ENCODE assay signal across 17 cellular contexts in the genomic region with DNA sequence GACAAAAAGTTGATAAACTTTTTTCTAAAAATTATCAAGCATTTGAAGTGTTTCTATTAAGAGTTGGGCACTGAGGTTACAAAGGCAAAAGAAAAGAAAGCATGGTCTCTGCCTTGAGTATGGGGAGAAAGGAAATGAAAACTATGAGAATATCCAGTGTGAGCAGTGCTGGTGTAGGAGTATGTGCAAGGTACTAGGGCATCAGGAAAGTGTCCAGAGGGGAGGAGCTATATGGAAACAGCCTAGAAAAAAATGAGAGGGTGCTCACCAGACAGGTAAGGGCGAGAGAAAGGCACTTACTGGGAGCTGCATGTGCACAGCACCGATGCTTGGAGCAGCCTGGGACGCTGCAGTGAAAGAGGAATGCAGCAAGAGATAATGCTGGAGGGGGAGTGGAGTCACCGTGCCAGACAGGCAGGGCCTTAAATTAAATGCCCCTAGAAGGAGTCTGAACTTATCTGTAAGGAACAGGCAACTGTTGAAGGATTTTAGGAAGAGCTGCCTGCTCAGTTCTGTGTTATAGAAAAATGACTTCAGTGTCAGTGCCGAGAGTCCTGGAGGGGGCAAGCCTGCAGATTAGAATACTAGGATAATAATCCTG. TPM values are rescaled to one million over a fixed set of nuclear protein-coding genes. Genes with fewer than 3 reads are reported as not detected.
DNase-seq lines count a peak whose midpoint lies in the region; ATAC-seq and TF ChIP-seq lines count a peak whose summit lies in the region.
"Had no signal": no experiment of that assay in that cellular context is flagged by ENCODE, and none has a peak within 500 bp of the region (broad histone marks: within the 10 kb centered on the region; RNA-seq: fewer than 3 reads in every experiment).

No MANE protein-coding gene starts in this region.

- 10 to 17% (median 14%) methylated on average over 5 of the region's 5 CpGs for WGBS in heart left ventricle, 4 donors
- 48 to 49% methylated on average over 4 of the region's 5 CpGs for WGBS in mesodermal cell (ENCODE audit: insufficient coverage in 2 of 2), 2 experiments

- H3K4me1 ChIP-seq in Karpas-422 (ENCODE audit: low read length) = no peaks in the 10 kb centered on the region
- H3K4me1 ChIP-seq in RWPE2 (ENCODE audit: insufficient read depth, poor library complexity, severe bottlenecking) = no peaks in the 10 kb centered on the region
- H3K4me1 ChIP-seq in heart left ventricle = peaks cover 0 to 5% (median 0%) of the 10 kb centered on the region in 12 donors
- H3K4me1 ChIP-seq in mesodermal cell (ENCODE audit: control insufficient read depth, insufficient read depth, low read length, poor library complexity, severe bottlenecking) = no peaks in the 10 kb centered on the region
- no peaks in the 10 kb centered on the region; the same call in 1 of the 2 replicates for H3K4me1 ChIP-seq in BE2C
- H3K4me1 ChIP-seq in A673 (ENCODE audit: insufficient read depth, low read length, poor library complexity, severe bottlenecking) = no peaks in the 10 kb centered on the region
- H3K4me1 ChIP-seq: BLaER1 had no signal

- TF ChIP-seq CTCF in RWPE2 (IDR thresholded peaks at IDR 0.05; ENCODE audit: poor library complexity, severe bottlenecking) (no peak), heart left ventricle (IDR thresholded peaks at IDR 0.05) (no peak), BE2C (IDR thresholded peaks at IDR 0.05; ENCODE audit: low read depth, low read length) (no peak), A673 (conservative IDR thresholded peaks at IDR 0.05; ENCODE audit: low read depth, low read length) (no peak)

- H3K4me3 ChIP-seq in Karpas-422 (ENCODE audit: low read length) (no peak overlapping the region), RWPE2 (ENCODE audit: severe bottlenecking) (no peak overlapping the region), heart left ventricle (no peak overlapping the region), mesodermal cell (ENCODE audit: extremely low read depth, insufficient read depth, low read length, poor library complexity, severe bottlenecking) (no peak overlapping the region), BE2C (ENCODE audit: low read depth, low read length) (no peak overlapping the region), A673 (ENCODE audit: low read depth, low read length, poor library complexity, severe bottlenecking) (no peak overlapping the region)
- H3K4me3 ChIP-seq: BLaER1 had no signal

- 0 out of 2 replicates have a peak overlapping the region, but pooled peaks have one; percentile 15 for H2AFZ ChIP-seq in Karpas-422 (ENCODE audit: low read length)

- no peaks in the 10 kb centered on the region for H3K79me2 ChIP-seq in Karpas-422 (ENCODE audit: low read length)

- no peaks in the 10 kb centered on the region for H3K36me3 ChIP-seq in Karpas-422 (ENCODE audit: insufficient read depth, low read length)
- no peaks in the 10 kb centered on the region for H3K36me3 ChIP-seq in RWPE2 (ENCODE audit: low read depth)
- H3K36me3 ChIP-seq in heart left ventricle = no peaks in the 10 kb centered on the region
- no peaks in the 10 kb centered on the region for H3K36me3 ChIP-seq in mesodermal cell (ENCODE audit: control insufficient read depth, insufficient read depth, low read length)
- no peaks in the 10 kb centered on the region for H3K36me3 ChIP-seq in BE2C
- H3K36me3 ChIP-seq in A673 (ENCODE audit: insufficient read depth, low read length, poor library complexity, severe bottlenecking) = no peaks in the 10 kb centered on the region
- H3K36me3 ChIP-seq: BLaER1 had no signal

- no peak for TF ChIP-seq POLR2A in heart left ventricle (IDR thresholded peaks at IDR 0.05)

- DNase-seq in Karpas-422 (no peak), RWPE2 (ENCODE audit: low spot score) (no peak), heart left ventricle (no peak), BE2C (no peak), A673 (ENCODE audit: low spot score) (no peak), iPS-NIHi11 (ENCODE audit: low spot score) (no peak), SK-N-DZ (ENCODE audit: low spot score) (no peak)
- DNase-seq: CD8-positive, alpha-beta memory T cell; GOT3; HFFc6; KG1; NCI-H1092; NCI-H1694; NCI-H69; SIG-M5 had no signal

- CTCF ChIA-PET in A673 (lab: Charles Lee) = no interaction called here

- H3K27me3 ChIP-seq in Karpas-422 (ENCODE audit: low read length) (no peaks in the 10 kb centered on the region), RWPE2 (ENCODE audit: insufficient read depth, poor library complexity, severe bottlenecking) (no peaks in the 10 kb centered on the region), heart left ventricle (peaks cover 0 to 4% (median 0%) of the 10 kb centered on the region in 9 donors), BE2C (no peaks in the 10 kb centered on the region), A673 (replicated peaks; ENCODE audit: insufficient read depth, low read depth, low read length, poor library complexity) (no peaks in the 10 kb centered on the region)
- H3K27me3 ChIP-seq: BLaER1 had no signal

- ATAC-seq in RWPE2 (ENCODE audit: low read depth) (peak; percentile 38; the same call in 2 of the 3 replicates), heart left ventricle (peak in 3 of 4 donors; percentile 33 to 54 (median 52))

- no peak overlapping the region for H3K9ac ChIP-seq in Karpas-422 (ENCODE audit: low read length)
- H3K9ac ChIP-seq: BLaER1 had no signal

- H3K4me2 ChIP-seq in Karpas-422 (ENCODE audit: low read depth, low read length, poor library complexity, severe bottlenecking) = no peak overlapping the region
- H3K4me2 ChIP-seq: BLaER1 had no signal

- H3K27ac ChIP-seq in Karpas-422 (ENCODE audit: low read length) = no peak overlapping the region
- no peak overlapping the region for H3K27ac ChIP-seq in RWPE2 (ENCODE audit: poor library complexity, severe bottlenecking)
- no peak overlapping the region for H3K27ac ChIP-seq in heart left ventricle
- peak overlapping the region; percentile 23 for H3K27ac ChIP-seq in mesodermal cell (ENCODE audit: low read depth, low read length, severe bottlenecking)
- no peak overlapping the region for H3K27ac ChIP-seq in A673 (ENCODE audit: low read depth, low read length, poor library complexity, severe bottlenecking)
- H3K27ac ChIP-seq: BLaER1 had no signal

- no TSS peak for BruUV-seq in A673 (replicated peaks; lab: Mats Ljungman, UMichigan)

- intact Hi-C loops in heart left ventricle (cut with DNase I) = loop anchor here in 1 of 10 donors (2.0 kb wide), 1 partner anchor 19 kb away; no protein-coding TSS in a partner anchor
- intact Hi-C loops in A673 (cut with micrococcal nuclease; ENCODE audit: unreplicated experiment) = no loop called here

- no peaks in the 10 kb centered on the region for H3K9me2 ChIP-seq in Karpas-422 (replicated peaks; ENCODE audit: insufficient read depth, low read length)

- POLR2A ChIA-PET in A673 (lab: Charles Lee; ENCODE audit: low non-redundant PET) = interaction anchor here (0.7 kb wide), 1 partner anchor 19 kb away, joined by 3 read pairs; no protein-coding TSS in a partner anchor

- no peaks in the 10 kb centered on the region for H4K20me1 ChIP-seq in Karpas-422 (ENCODE audit: insufficient read depth, low read depth, low read length)
- H4K20me1 ChIP-seq: BLaER1 had no signal

- H3K9me3 ChIP-seq in Karpas-422 (ENCODE audit: low read length) = no peaks in the 10 kb centered on the region
- H3K9me3 ChIP-seq in RWPE2 (ENCODE audit: severe bottlenecking) = no peaks in the 10 kb centered on the region
- no peaks in the 10 kb centered on the region for H3K9me3 ChIP-seq in heart left ventricle
- H3K9me3 ChIP-seq in mesodermal cell (ENCODE audit: control insufficient read depth, low read length) = no peaks in the 10 kb centered on the region
- no peaks in the 10 kb centered on the region for H3K9me3 ChIP-seq in BE2C
- no peaks in the 10 kb centered on the region for H3K9me3 ChIP-seq in A673 (ENCODE audit: low read depth, low read length, poor library complexity, severe bottlenecking)

RNA-seq across cellular contexts. Expression of a gene that starts 14.1 kb away (rescaled TPM):
- total RNA-seq in Karpas-422 (2014; rRNA removed; shearing (Covaris generic); ENCODE audit: low replicate concordance) = 5.5 and 12.3 TPM in 2 replicates
- 10 to 100 TPM; 14.9 to 33.8 (median 27.7) TPM for total RNA-seq in heart left ventricle
- 1 to 10 TPM; 6.1 to 8.0 TPM for polyA plus RNA-seq in heart left ventricle
- 13.5 TPM for polyA plus RNA-seq in mesodermal cell (2013, experiment 1 of 2)
- 13.4 TPM for polyA plus RNA-seq in mesodermal cell (2013, experiment 2 of 2)
- polyA plus RNA-seq in BE2C (2012; ENCODE audit: insufficient read depth, insufficient read length, low read depth) = 25.0 TPM
- 0.60 and 0.87 TPM in 2 replicates for total RNA-seq in A673 (2021)
- polyA plus RNA-seq in SK-N-DZ (2014; cell fraction: cytosol; rRNA removed) = 30.4 and 37.3 TPM in 2 replicates
- polyA plus RNA-seq in SK-N-DZ (2014; cell fraction: nucleus; rRNA removed) = 20.1 and 23.2 TPM in 2 replicates

RNA-seq across cellular contexts. Expression of a gene that starts 39.3 kb away (rescaled TPM):
- total RNA-seq in Karpas-422 (2014; rRNA removed; shearing (Covaris generic); ENCODE audit: low replicate concordance) = 53.4 and 63.8 TPM in 2 replicates
- total RNA-seq in heart left ventricle (10 to 100 TPM in 6 of 9 donors, 1 to 10 TPM in 3; 9.4 to 19.8 (median 15.1) TPM), A673 (2021) (24.3 and 26.0 TPM in 2 replicates)
- 1 to 10 TPM; 5.7 to 8.2 TPM for polyA plus RNA-seq in heart left ventricle
- polyA plus RNA-seq in mesodermal cell (2013, experiment 1 of 2) = 14.9 TPM
- polyA plus RNA-seq in mesodermal cell (2013, experiment 2 of 2) = 14.8 TPM
- polyA plus RNA-seq in BE2C (2012; ENCODE audit: insufficient read depth, insufficient read length, low read depth) = 11.8 TPM
- 14.4 and 19.9 TPM in 2 replicates for polyA plus RNA-seq in SK-N-DZ (2014; cell fraction: cytosol; rRNA removed)
- polyA plus RNA-seq in SK-N-DZ (2014; cell fraction: nucleus; rRNA removed) = 32.9 and 52.2 TPM in 2 replicates

RNA-seq across cellular contexts. Expression of a gene that starts 39.4 kb away (rescaled TPM):
- not detected in 2 replicates for total RNA-seq in Karpas-422 (2014; rRNA removed; shearing (Covaris generic); ENCODE audit: low replicate concordance)
- total RNA-seq in heart left ventricle (not detected), A673 (2021) (not detected in 2 replicates)
- not detected for polyA plus RNA-seq in heart left ventricle
- not detected for polyA plus RNA-seq in mesodermal cell (2013, experiment 1 of 2)
- not detected for polyA plus RNA-seq in mesodermal cell (2013, experiment 2 of 2)
- not detected for polyA plus RNA-seq in BE2C (2012; ENCODE audit: insufficient read depth, insufficient read length, low read depth)
- not detected in 2 replicates for polyA plus RNA-seq in SK-N-DZ (2014; cell fraction: cytosol; rRNA removed)
- polyA plus RNA-seq in SK-N-DZ (2014; cell fraction: nucleus; rRNA removed) = not detected in 2 replicates
- total RNA-seq: CD8-positive, alpha-beta memory T cell; HFFc6 had no signal
- polyA plus RNA-seq: CD8-positive, alpha-beta memory T cell had no signal
